ENCODE assay signal across 1 cellular context in genomic region chr22:50215297-50216049, GRCh38.
TF ChIP-seq lines count a peak whose summit lies in the region.

No MANE protein-coding gene starts in this region.

TF ChIP-seq in HepG2, 621 proteins besides CTCF, POLR2A, EP300 and RAD21:
- no peak for TF ChIP-seq TFDP1 (CRISPR knock-in tag; IDR thresholded peaks at IDR 0.05; ENCODE audit: borderline replicate concordance)
- peak; percentile 44; the same call in 1 of the 2 replicates for TF ChIP-seq RBFOX2 (IDR thresholded peaks at IDR 0.05; ENCODE audit: low read depth, low read length)
- peak; percentile 51 for TF ChIP-seq AGO1 (IDR thresholded peaks at IDR 0.05; ENCODE audit: low read depth, low read length, poor library complexity, severe bottlenecking)
- no peak for TF ChIP-seq ZNF773 (CRISPR knock-in tag; IDR thresholded peaks at IDR 0.05; ENCODE audit: borderline replicate concordance)
- peak; percentile 89 for TF ChIP-seq AGO2 (optimal IDR thresholded peaks at IDR 0.05; ENCODE audit: low read depth, low read length)
